ENCODE assay signal across 19 cellular contexts in genomic region chr3:58018892-58019291, GRCh38. TPM values are rescaled to one million over a fixed set of nuclear protein-coding genes. Genes with fewer than 3 reads are reported as not detected.
DNase-seq lines count a peak whose midpoint lies in the region; ATAC-seq and TF ChIP-seq lines count a peak whose summit lies in the region.
"Had no signal": no experiment of that assay in that cellular context is flagged by ENCODE, and none has a peak within 500 bp of the region (broad histone marks: within the 10 kb centered on the region; RNA-seq: fewer than 3 reads in every experiment).

No MANE protein-coding gene starts in this region.

- H4K20me1 ChIP-seq in mammary epithelial cell (ENCODE audit: insufficient read depth, low read length) = peaks cover 67% of the 10 kb centered on the region

- H3K27ac ChIP-seq in mammary epithelial cell (ENCODE audit: insufficient read depth, low read depth, low read length) (peak overlapping the region; percentile 11), muscle layer of colon (ENCODE audit: low read depth, low read length) (peak overlapping the region; percentile 61), tibial artery (peak overlapping the region; percentile 57 to 76)
- H3K27ac ChIP-seq: left lung had no signal

- in situ Hi-C loops in mammary epithelial cell (cut with MboI; ENCODE audit: low sequenced_read_pairs in 2 of 2) = no loop called here

- no peaks in the 10 kb centered on the region for H3K9me3 ChIP-seq in mammary epithelial cell (replicated peaks; ENCODE audit: insufficient read depth, low read length)
- no peaks in the 10 kb centered on the region for H3K9me3 ChIP-seq in muscle layer of colon (ENCODE audit: low read length)
- no peaks in the 10 kb centered on the region for H3K9me3 ChIP-seq in tibial artery
- H3K9me3 ChIP-seq: left lung, tibial nerve had no signal

- CTCF ChIA-PET in mammary epithelial cell (lab: Charles Lee; ENCODE audit: low non-redundant PET) = no interaction called here

- TF ChIP-seq CTCF in mammary epithelial cell (conservative IDR thresholded peaks at IDR 0.05 in 1 of 2, IDR thresholded peaks at IDR 0.05 in 1 of 2; ENCODE audit: extremely low read depth in 1 of 2, insufficient read depth in 1 of 2, low read depth in 1 of 2, low read length in 2 of 2) (no peak), tibial artery (IDR thresholded peaks at IDR 0.05) (no peak)

- H3K36me3 ChIP-seq in mammary epithelial cell (ENCODE audit: insufficient read depth, low read length) (peaks cover 11% of the 10 kb centered on the region), muscle layer of colon (ENCODE audit: insufficient read depth, low read length) (peaks cover 5% of the 10 kb centered on the region), tibial artery (no peaks in the 10 kb centered on the region)
- H3K36me3 ChIP-seq: left lung, tibial nerve had no signal

- no peak for TF ChIP-seq RAD21 in Ishikawa (IDR thresholded peaks at IDR 0.05; ENCODE audit: low read depth)

- H3K9ac ChIP-seq in mammary epithelial cell (ENCODE audit: insufficient read depth, low read length) (no peak overlapping the region), muscle layer of colon (ENCODE audit: low read length) (no peak overlapping the region)

- dilution Hi-C loops in mammary epithelial cell (cut with HindIII; ENCODE audit: low sequenced_read_pairs) = loop anchor here (5.0 kb wide), 2 partner anchors 73 to 133 kb away; no protein-coding TSS in a partner anchor

- intact Hi-C loops in mammary epithelial cell (cut with micrococcal nuclease) = no loop called here
- intact Hi-C loops in tibial artery (cut with DNase I; ENCODE audit: low total_unique reads) = no loop called here

- no peak for TF ChIP-seq EP300 in Ishikawa (IDR thresholded peaks at IDR 0.05; ENCODE audit: borderline replicate concordance)

- H3K79me2 ChIP-seq in mammary epithelial cell (ENCODE audit: insufficient read depth, low read length) = peaks cover 99% of the 10 kb centered on the region

- no peak overlapping the region for H3K4me3 ChIP-seq in mammary epithelial cell (replicated peaks in 1 of 3; ENCODE audit: insufficient read depth in 1 of 3, low read depth in 2 of 3, low read length in 3 of 3)
- no peak overlapping the region for H3K4me3 ChIP-seq in muscle layer of colon (ENCODE audit: low read depth in 1 of 2, low read length in 2 of 2)
- H3K4me3 ChIP-seq in tibial artery = no peak overlapping the region
- H3K4me3 ChIP-seq: left lung, tibial nerve had no signal

- no peak for ATAC-seq in GM21723 (IDR thresholded peaks at IDR 0.05; ENCODE audit: unreplicated experiment)
- ATAC-seq: left lung; stimulated activated memory B cell treated with anti-CD40 and anti-IgM and Interleukin-4, amounts not matched to agents 10 μg/mL and 1 μg/mL and 100 μg/mL, for 72 hours had no signal

- DNase-seq in mammary epithelial cell = no peak
- no peak for DNase-seq in tibial artery
- DNase-seq in NCI-H2196 (lab: John Stamatoyannopoulos, UW; ENCODE audit: unreplicated experiment) = no peak
- DNase-seq in NOMO-1 treated with dmso at 0.1 percent for 144 hours (lab: John Stamatoyannopoulos, UW; ENCODE audit: unreplicated experiment) = no peak
- DNase-seq in NCI-H2227 treated with DMSO at 0.1 percent for 48 hours (lab: John Stamatoyannopoulos, UW) = no peak
- DNase-seq: activated CD4-positive, alpha-beta memory T cell treated with anti-CD3 and anti-CD28 coated beads for 36 hours; activated naive CD4-positive, alpha-beta T cell treated with Interleukin-2 at 50 U/mL for 16 hours; AML-193; effector CD4-positive, alpha-beta T cell; H7; left lung; NCI-H2029; NCI-H524; SHP77 treated with DMSO at 0.1 percent for 48 hours had no signal

- peak overlapping the region; percentile 58 for H3K4me2 ChIP-seq in mammary epithelial cell (ENCODE audit: insufficient read depth, low read depth, low read length)

- no peak overlapping the region for H2AFZ ChIP-seq in mammary epithelial cell (ENCODE audit: low read depth, low read length)

- WGBS in mammary epithelial cell (ENCODE audit: low coverage, missing lambda C conversion rate) = 87% methylated on average over 7 of the region's 7 CpGs

- H3K4me1 ChIP-seq in mammary epithelial cell (ENCODE audit: insufficient read depth, low read length) (peaks cover 58% of the 10 kb centered on the region), muscle layer of colon (ENCODE audit: insufficient read depth, low read length) (peaks cover 83% of the 10 kb centered on the region), tibial artery (peaks cover 0 to 91% (median 52%) of the 10 kb centered on the region in 4 donors)

- no TSS peak for BruUV-seq in mammary epithelial cell (replicated peaks; lab: Mats Ljungman, UMichigan)

- H3K27me3 ChIP-seq in mammary epithelial cell (ENCODE audit: insufficient read depth, low read length) (no peaks in the 10 kb centered on the region), muscle layer of colon (ENCODE audit: control insufficient read depth in 1 of 2, insufficient read depth in 2 of 2, low read length in 2 of 2) (no peaks in the 10 kb centered on the region), tibial artery (no peaks in the 10 kb centered on the region)
- H3K27me3 ChIP-seq: left lung, tibial nerve had no signal

TF ChIP-seq in Ishikawa, 13 proteins besides CTCF, POLR2A, EP300 and RAD21:
- TF ChIP-seq EGR1 (IDR thresholded peaks at IDR 0.05) (no peak), CEBPB (IDR thresholded peaks at IDR 0.05) (peak; percentile 80)

RNA-seq across cellular contexts. Expression of gene FLNB, which starts 10.7 kb away (rescaled TPM):
- 1,000 to 10,000 TPM in 1 of 2 donors, 100 to 1,000 TPM in 1; 930 to 1,038 TPM for total RNA-seq in mammary epithelial cell
- 415 TPM for polyA plus RNA-seq in mammary epithelial cell
- 1,694 TPM for polyA minus RNA-seq in mammary epithelial cell

Comparison
In these comparisons a context has a peak if more than half of its experiments do, and no peak if none do; other contexts are left out.
1. H3K27ac ChIP-seq: peak in every context shown above with its lines; median percentile 66 in tibial artery; 61 in muscle layer of colon; 11 in mammary epithelial cell.